Comparison of ENCODE assay signal across 1 cellular context in the genomic region with DNA sequence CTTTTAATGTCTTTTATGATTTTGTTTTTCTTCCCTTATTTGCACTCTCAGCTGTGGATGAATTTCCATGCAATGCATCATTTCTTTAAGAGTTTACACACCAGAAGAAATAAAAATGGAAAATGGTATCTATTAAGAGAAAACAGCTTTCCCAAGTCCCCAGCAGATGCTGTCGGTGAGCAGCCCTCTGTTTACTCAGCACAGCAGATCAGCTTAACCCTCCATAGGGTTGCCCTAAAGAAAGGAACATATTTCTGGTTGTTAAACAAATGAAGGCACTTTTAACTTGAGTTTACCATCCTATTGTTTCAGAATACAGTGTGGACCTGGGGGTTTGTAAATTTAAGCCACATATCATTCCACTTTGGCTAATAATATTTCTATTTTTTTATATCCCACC.
TF ChIP-seq lines count a peak whose summit lies in the region.

No MANE protein-coding gene starts in this region.

TF ChIP-seq in H1, 55 proteins besides CTCF, POLR2A, EP300 and RAD21:
- TF ChIP-seq SAP30 (IDR thresholded peaks at IDR 0.05; ENCODE audit: insufficient read depth, insufficient replicate concordance, low read length) = no peak
- TF ChIP-seq SP1 (IDR thresholded peaks at IDR 0.05; ENCODE audit: low read depth, low read length) = no peak
- TF ChIP-seq, protein P1, sequence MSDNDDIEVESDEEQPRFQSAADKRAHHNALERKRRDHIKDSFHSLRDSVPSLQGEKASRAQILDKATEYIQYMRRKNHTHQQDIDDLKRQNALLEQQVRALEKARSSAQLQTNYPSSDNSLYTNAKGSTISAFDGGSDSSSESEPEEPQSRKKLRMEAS (IDR thresholded peaks at IDR 0.05) = no peak
- TF ChIP-seq TBP (IDR thresholded peaks at IDR 0.05; ENCODE audit: low read depth, low read length) = no peak
- TF ChIP-seq PHF8 (conservative IDR thresholded peaks at IDR 0.05; ENCODE audit: low read depth, low read length) = no peak
- no peak for TF ChIP-seq SIN3A (conservative IDR thresholded peaks at IDR 0.05 in 1 of 2, IDR thresholded peaks at IDR 0.05 in 1 of 2; ENCODE audit: low read depth in 1 of 2, low read length in 2 of 2)
- TF ChIP-seq RXRA (IDR thresholded peaks at IDR 0.05; ENCODE audit: insufficient read depth, low read depth, low read length) = no peak
- TF ChIP-seq CTBP2 (IDR thresholded peaks at IDR 0.05; ENCODE audit: borderline replicate concordance, insufficient read depth, insufficient read length, low read length) = no peak
- TF ChIP-seq BACH1 (IDR thresholded peaks at IDR 0.05; ENCODE audit: low read length) = no peak
- TF ChIP-seq, protein P2, sequence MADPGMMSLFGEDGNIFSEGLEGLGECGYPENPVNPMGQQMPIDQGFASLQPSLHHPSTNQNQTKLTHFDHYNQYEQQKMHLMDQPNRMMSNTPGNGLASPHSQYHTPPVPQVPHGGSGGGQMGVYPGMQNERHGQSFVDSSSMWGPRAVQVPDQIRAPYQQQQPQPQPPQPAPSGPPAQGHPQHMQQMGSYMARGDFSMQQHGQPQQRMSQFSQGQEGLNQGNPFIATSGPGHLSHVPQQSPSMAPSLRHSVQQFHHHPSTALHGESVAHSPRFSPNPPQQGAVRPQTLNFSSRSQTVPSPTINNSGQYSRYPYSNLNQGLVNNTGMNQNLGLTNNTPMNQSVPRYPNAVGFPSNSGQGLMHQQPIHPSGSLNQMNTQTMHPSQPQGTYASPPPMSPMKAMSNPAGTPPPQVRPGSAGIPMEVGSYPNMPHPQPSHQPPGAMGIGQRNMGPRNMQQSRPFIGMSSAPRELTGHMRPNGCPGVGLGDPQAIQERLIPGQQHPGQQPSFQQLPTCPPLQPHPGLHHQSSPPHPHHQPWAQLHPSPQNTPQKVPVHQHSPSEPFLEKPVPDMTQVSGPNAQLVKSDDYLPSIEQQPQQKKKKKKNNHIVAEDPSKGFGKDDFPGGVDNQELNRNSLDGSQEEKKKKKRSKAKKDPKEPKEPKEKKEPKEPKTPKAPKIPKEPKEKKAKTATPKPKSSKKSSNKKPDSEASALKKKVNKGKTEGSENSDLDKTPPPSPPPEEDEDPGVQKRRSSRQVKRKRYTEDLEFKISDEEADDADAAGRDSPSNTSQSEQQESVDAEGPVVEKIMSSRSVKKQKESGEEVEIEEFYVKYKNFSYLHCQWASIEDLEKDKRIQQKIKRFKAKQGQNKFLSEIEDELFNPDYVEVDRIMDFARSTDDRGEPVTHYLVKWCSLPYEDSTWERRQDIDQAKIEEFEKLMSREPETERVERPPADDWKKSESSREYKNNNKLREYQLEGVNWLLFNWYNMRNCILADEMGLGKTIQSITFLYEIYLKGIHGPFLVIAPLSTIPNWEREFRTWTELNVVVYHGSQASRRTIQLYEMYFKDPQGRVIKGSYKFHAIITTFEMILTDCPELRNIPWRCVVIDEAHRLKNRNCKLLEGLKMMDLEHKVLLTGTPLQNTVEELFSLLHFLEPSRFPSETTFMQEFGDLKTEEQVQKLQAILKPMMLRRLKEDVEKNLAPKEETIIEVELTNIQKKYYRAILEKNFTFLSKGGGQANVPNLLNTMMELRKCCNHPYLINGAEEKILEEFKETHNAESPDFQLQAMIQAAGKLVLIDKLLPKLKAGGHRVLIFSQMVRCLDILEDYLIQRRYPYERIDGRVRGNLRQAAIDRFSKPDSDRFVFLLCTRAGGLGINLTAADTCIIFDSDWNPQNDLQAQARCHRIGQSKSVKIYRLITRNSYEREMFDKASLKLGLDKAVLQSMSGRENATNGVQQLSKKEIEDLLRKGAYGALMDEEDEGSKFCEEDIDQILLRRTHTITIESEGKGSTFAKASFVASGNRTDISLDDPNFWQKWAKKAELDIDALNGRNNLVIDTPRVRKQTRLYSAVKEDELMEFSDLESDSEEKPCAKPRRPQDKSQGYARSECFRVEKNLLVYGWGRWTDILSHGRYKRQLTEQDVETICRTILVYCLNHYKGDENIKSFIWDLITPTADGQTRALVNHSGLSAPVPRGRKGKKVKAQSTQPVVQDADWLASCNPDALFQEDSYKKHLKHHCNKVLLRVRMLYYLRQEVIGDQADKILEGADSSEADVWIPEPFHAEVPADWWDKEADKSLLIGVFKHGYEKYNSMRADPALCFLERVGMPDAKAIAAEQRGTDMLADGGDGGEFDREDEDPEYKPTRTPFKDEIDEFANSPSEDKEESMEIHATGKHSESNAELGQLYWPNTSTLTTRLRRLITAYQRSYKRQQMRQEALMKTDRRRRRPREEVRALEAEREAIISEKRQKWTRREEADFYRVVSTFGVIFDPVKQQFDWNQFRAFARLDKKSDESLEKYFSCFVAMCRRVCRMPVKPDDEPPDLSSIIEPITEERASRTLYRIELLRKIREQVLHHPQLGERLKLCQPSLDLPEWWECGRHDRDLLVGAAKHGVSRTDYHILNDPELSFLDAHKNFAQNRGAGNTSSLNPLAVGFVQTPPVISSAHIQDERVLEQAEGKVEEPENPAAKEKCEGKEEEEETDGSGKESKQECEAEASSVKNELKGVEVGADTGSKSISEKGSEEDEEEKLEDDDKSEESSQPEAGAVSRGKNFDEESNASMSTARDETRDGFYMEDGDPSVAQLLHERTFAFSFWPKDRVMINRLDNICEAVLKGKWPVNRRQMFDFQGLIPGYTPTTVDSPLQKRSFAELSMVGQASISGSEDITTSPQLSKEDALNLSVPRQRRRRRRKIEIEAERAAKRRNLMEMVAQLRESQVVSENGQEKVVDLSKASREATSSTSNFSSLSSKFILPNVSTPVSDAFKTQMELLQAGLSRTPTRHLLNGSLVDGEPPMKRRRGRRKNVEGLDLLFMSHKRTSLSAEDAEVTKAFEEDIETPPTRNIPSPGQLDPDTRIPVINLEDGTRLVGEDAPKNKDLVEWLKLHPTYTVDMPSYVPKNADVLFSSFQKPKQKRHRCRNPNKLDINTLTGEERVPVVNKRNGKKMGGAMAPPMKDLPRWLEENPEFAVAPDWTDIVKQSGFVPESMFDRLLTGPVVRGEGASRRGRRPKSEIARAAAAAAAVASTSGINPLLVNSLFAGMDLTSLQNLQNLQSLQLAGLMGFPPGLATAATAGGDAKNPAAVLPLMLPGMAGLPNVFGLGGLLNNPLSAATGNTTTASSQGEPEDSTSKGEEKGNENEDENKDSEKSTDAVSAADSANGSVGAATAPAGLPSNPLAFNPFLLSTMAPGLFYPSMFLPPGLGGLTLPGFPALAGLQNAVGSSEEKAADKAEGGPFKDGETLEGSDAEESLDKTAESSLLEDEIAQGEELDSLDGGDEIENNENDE (IDR thresholded peaks at IDR 0.05; ENCODE audit: insufficient replicate concordance, low read length) = no peak
- TF ChIP-seq EZH2 (IDR thresholded peaks at IDR 0.05; ENCODE audit: low read depth, low read length, severe bottlenecking) = no peak
- TF ChIP-seq KDM1A (IDR thresholded peaks at IDR 0.05; ENCODE audit: borderline replicate concordance, low read length) = no peak
- TF ChIP-seq BRCA1 (IDR thresholded peaks at IDR 0.05; ENCODE audit: low read depth, low read length) = no peak
- TF ChIP-seq TEAD4 (IDR thresholded peaks at IDR 0.05; ENCODE audit: low read depth, low read length) = no peak
- no peak for TF ChIP-seq GTF2F1 (IDR thresholded peaks at IDR 0.05; ENCODE audit: borderline replicate concordance, low read depth, low read length)
- no peak for TF ChIP-seq EGR1 (IDR thresholded peaks at IDR 0.05; ENCODE audit: borderline replicate concordance, low read depth, low read length)
- no peak for TF ChIP-seq SIRT6 (IDR thresholded peaks at IDR 0.05; ENCODE audit: low read length)
- TF ChIP-seq CEBPB (IDR thresholded peaks at IDR 0.05; ENCODE audit: low read depth, low read length) = no peak
- TF ChIP-seq, protein P3, sequence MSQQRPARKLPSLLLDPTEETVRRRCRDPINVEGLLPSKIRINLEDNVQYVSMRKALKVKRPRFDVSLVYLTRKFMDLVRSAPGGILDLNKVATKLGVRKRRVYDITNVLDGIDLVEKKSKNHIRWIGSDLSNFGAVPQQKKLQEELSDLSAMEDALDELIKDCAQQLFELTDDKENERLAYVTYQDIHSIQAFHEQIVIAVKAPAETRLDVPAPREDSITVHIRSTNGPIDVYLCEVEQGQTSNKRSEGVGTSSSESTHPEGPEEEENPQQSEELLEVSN (IDR thresholded peaks at IDR 0.05) = no peak
- TF ChIP-seq TAF7 (optimal IDR thresholded peaks at IDR 0.05; ENCODE audit: borderline replicate concordance, low read depth, low read length) = no peak
